In the genomic region with DNA sequence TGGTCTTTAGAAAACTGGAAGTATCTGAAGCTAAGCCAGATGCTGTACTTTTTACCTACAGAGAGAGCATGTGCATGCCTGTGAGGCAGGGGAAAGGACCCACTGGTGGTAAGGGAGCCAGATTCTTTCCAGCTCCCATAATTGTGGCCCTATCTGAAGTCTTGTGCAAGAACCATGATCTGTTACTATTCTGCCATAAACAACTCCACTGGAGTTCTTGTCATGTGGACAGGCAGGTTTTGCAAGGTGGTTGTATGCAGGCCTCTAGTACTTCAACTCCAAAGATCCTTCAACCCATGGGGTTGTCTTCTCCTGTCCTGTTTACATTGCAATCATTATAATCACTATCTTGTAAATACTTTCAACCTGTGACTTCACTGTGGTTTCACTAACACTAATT, we compare ENCODE assay signal across 21 cellular contexts. TPM values are rescaled to one million over a fixed set of nuclear protein-coding genes. Genes with fewer than 3 reads are reported as not detected.
DNase-seq lines count a peak whose midpoint lies in the region; ATAC-seq and TF ChIP-seq lines count a peak whose summit lies in the region.
"Had no signal": no experiment of that assay in that cellular context is flagged by ENCODE, and none has a peak within 500 bp of the region (broad histone marks: within the 10 kb centered on the region; RNA-seq: fewer than 3 reads in every experiment).

No MANE protein-coding gene starts in this region.

- H3K27ac ChIP-seq in endodermal cell (ENCODE audit: low read depth, low read length) (no peak overlapping the region), ovary (no peak overlapping the region)
- H3K27ac ChIP-seq: right atrium auricular region had no signal

- H3K4me3 ChIP-seq in endodermal cell (ENCODE audit: low read length) (no peak overlapping the region), ovary (no peak overlapping the region)
- H3K4me3 ChIP-seq: right atrium auricular region had no signal

- H3K9ac ChIP-seq in endodermal cell (ENCODE audit: extremely low read depth, low read length, poor library complexity, severe bottlenecking), result no peak overlapping the region

- no peaks in the 10 kb centered on the region for H3K27me3 ChIP-seq in endodermal cell (ENCODE audit: control insufficient read depth, insufficient read depth, low read length, poor library complexity, severe bottlenecking)
- no peaks in the 10 kb centered on the region for H3K27me3 ChIP-seq in ovary
- H3K27me3 ChIP-seq: right atrium auricular region had no signal

- H3K36me3 Mint-ChIP-seq in Calu3 (ENCODE audit: insufficient read depth, unreplicated experiment), result peaks cover 20% of the 10 kb centered on the region
- H3K36me3 Mint-ChIP-seq in endodermal cell (ENCODE audit: low read depth), result peaks cover 63% of the 10 kb centered on the region
- H3K36me3 Mint-ChIP-seq in memory B cell, result peaks cover 34% of the 10 kb centered on the region

- H3K9me3 Mint-ChIP-seq in Calu3 (ENCODE audit: low read depth, unreplicated experiment) (no peaks in the 10 kb centered on the region), endodermal cell (no peaks in the 10 kb centered on the region), memory B cell (no peaks in the 10 kb centered on the region)
- H3K9me3 Mint-ChIP-seq: activated CD4-positive, alpha-beta T cell treated with anti-CD3 and anti-CD28 coated beads, Interleukin-2, amount 10 ng/mL, durations not matched to agents 7 days and 5 days; activated naive CD8-positive, alpha-beta T cell treated with anti-CD3 and anti-CD28 coated beads, Interleukin-2, amount 50 U/mL, for 24 hours; neural crest cell; T-helper 2 cell treated with Interferon-gamma antibody and Interleukin-4, amounts not matched to agents 5 μg/mL and 100 μg/mL, for 36 hours had no signal

- no peaks in the 10 kb centered on the region for H3K9me3 ChIP-seq in endodermal cell (ENCODE audit: control insufficient read depth, low read length)
- no peaks in the 10 kb centered on the region for H3K9me3 ChIP-seq in ovary
- H3K9me3 ChIP-seq: right atrium auricular region had no signal

- H3K36me3 ChIP-seq in endodermal cell (ENCODE audit: control insufficient read depth, insufficient read depth, low read length), result peaks cover 83% of the 10 kb centered on the region
- no peaks in the 10 kb centered on the region for H3K36me3 ChIP-seq in ovary

- no peaks in the 10 kb centered on the region for H3K27me3 Mint-ChIP-seq in Calu3 (ENCODE audit: unreplicated experiment)
- no peaks in the 10 kb centered on the region for H3K27me3 Mint-ChIP-seq in endodermal cell (ENCODE audit: insufficient read depth)
- H3K27me3 Mint-ChIP-seq in memory B cell, result no peaks in the 10 kb centered on the region
- H3K27me3 Mint-ChIP-seq: activated CD4-positive, alpha-beta T cell treated with anti-CD3 and anti-CD28 coated beads, Interleukin-2, amount 10 ng/mL, durations not matched to agents 7 days and 5 days; activated naive CD8-positive, alpha-beta T cell treated with anti-CD3 and anti-CD28 coated beads, Interleukin-2, amount 50 U/mL, for 24 hours had no signal

- ATAC-seq in memory B cell (ENCODE audit: low read depth) (no peak), GM19463 (IDR thresholded peaks at IDR 0.05; ENCODE audit: unreplicated experiment) (no peak)
- ATAC-seq: activated naive CD8-positive, alpha-beta T cell treated with anti-CD3 and anti-CD28 coated beads, Interleukin-2, amount 50 U/mL, for 24 hours had no signal

- CTCF ChIA-PET in Calu3 (lab: Charles Lee), result interaction anchor here (0.6 to 0.7 kb wide), 2 partner anchors 140 to 290 kb away, joined by 3 read pairs; no protein-coding TSS in a partner anchor

- H3K27ac Mint-ChIP-seq in Calu3 (ENCODE audit: unreplicated experiment), result no peak overlapping the region
- peak overlapping the region; percentile 77 for H3K27ac Mint-ChIP-seq in endodermal cell
- H3K27ac Mint-ChIP-seq in memory B cell, result peak overlapping the region; percentile 48
- H3K27ac Mint-ChIP-seq: activated CD4-positive, alpha-beta T cell treated with anti-CD3 and anti-CD28 coated beads, Interleukin-2, amount 10 ng/mL, durations not matched to agents 7 days and 5 days; activated naive CD8-positive, alpha-beta T cell treated with anti-CD3 and anti-CD28 coated beads, Interleukin-2, amount 50 U/mL, for 24 hours; T-helper 2 cell treated with Interferon-gamma antibody and Interleukin-4, amounts not matched to agents 5 μg/mL and 100 μg/mL, for 36 hours had no signal

- no peak for TF ChIP-seq POLR2A in ovary (IDR thresholded peaks at IDR 0.05)

- TF ChIP-seq CTCF in Calu3 (IDR thresholded peaks at IDR 0.05; ENCODE audit: unreplicated experiment), result no peak
- TF ChIP-seq CTCF in endodermal cell (conservative IDR thresholded peaks at IDR 0.05), result no peak
- no peak for TF ChIP-seq CTCF in ovary (IDR thresholded peaks at IDR 0.05)

- DNase-seq in Calu3, result peak; percentile 2
- DNase-seq in M059J (ENCODE audit: low read depth), result peak; percentile 14
- peak; percentile 48 for DNase-seq in endodermal cell
- no peak for DNase-seq in memory B cell (ENCODE audit: low spot score in 2 of 2)
- DNase-seq in ovary, result no peak
- no peak for DNase-seq in effector CD8-positive, alpha-beta T cell (lab: John Stamatoyannopoulos, UW)
- no peak for DNase-seq in NK-92 treated with Interleukin-12 subunit alpha and Interleukin-12 subunit beta, amount 100 ng/mL, for 24 hours (lab: John Stamatoyannopoulos, UW)
- DNase-seq: activated CD4-positive, alpha-beta T cell treated with anti-CD3 and anti-CD28 coated beads, Interleukin-2, amount 10 ng/mL, durations not matched to agents 7 days and 5 days; activated naive CD8-positive, alpha-beta T cell treated with anti-CD3 and anti-CD28 coated beads, Interleukin-2, amount 50 U/mL, for 24 hours; activated T-cell treated with anti-CD3 and anti-CD28 coated beads, Interleukin-2, amount 50 U/mL, for 48 hours; erythroblast; NCI-H187 treated with DMSO at 0.1 percent for 48 hours; stimulated activated CD4-positive, alpha-beta T cell treated with anti-CD3 and anti-CD28 coated beads, Interleukin-2, amount 100 ng/mL, for 24 hours; stimulated activated CD8-positive, alpha-beta memory T cell treated with anti-CD3 and anti-CD28 coated beads, Interleukin-4, amount 100 ng/mL, for 48 hours had no signal

- no TSS peak for BruUV-seq in Calu3 (replicated peaks; lab: Mats Ljungman, UMichigan)

- no peak for TF ChIP-seq EP300 in ovary (IDR thresholded peaks at IDR 0.05)

- H3K4me1 ChIP-seq in endodermal cell (ENCODE audit: control insufficient read depth, insufficient read depth, low read length) (peaks cover 5% of the 10 kb centered on the region), ovary (ENCODE audit: insufficient read depth) (no peaks in the 10 kb centered on the region)
- H3K4me1 ChIP-seq: right atrium auricular region had no signal

- H3K4me1 Mint-ChIP-seq in Calu3 (ENCODE audit: low read depth, unreplicated experiment) (peaks cover 9% of the 10 kb centered on the region), endodermal cell (peaks cover 20% of the 10 kb centered on the region), memory B cell (peaks cover 3% of the 10 kb centered on the region)
- H3K4me1 Mint-ChIP-seq: neural crest cell had no signal

- intact Hi-C loops in Calu3 (cut with micrococcal nuclease; ENCODE audit: unreplicated experiment) (no loop called here), ovary (cut with DNase I) (no loop called here)

- H3K4me3 Mint-ChIP-seq in Calu3 (ENCODE audit: low read depth, unreplicated experiment), result no peak overlapping the region
- H3K4me3 Mint-ChIP-seq in endodermal cell, result no peak overlapping the region
- no peak overlapping the region for H3K4me3 Mint-ChIP-seq in memory B cell
- H3K4me3 Mint-ChIP-seq: activated CD4-positive, alpha-beta T cell treated with anti-CD3 and anti-CD28 coated beads, Interleukin-2, amount 10 ng/mL, durations not matched to agents 7 days and 5 days; activated naive CD8-positive, alpha-beta T cell treated with anti-CD3 and anti-CD28 coated beads, Interleukin-2, amount 50 U/mL, for 24 hours; neural crest cell; T-helper 2 cell treated with Interferon-gamma antibody and Interleukin-4, amounts not matched to agents 5 μg/mL and 100 μg/mL, for 36 hours had no signal

RNA-seq across cellular contexts. Expression of gene PROSER1, which starts 14.1 kb away (rescaled TPM):
- total RNA-seq in Calu3 (2022) (36.0 and 39.5 TPM in 2 replicates), endodermal cell (10 to 100 TPM; 54.0 to 62.1 TPM), ovary (10 to 100 TPM; 15.5 to 25.3 (median 17.5) TPM)
- total RNA-seq in M059J (2014; rRNA removed; shearing (Covaris generic)), result 11.0 and 14.0 TPM in 2 replicates
- polyA plus RNA-seq in endodermal cell (2013, experiment 1 of 2), result 52.4 TPM
- polyA plus RNA-seq in endodermal cell (2013, experiment 2 of 2), result 45.0 TPM
- polyA plus RNA-seq in ovary, result 10 to 100 TPM in 1 of 2 donors, 1 to 10 TPM in 1; 5.3 to 16.3 TPM

RNA-seq across cellular contexts. Expression of gene NHLRC3, which starts 14.5 kb away (rescaled TPM):
- 23.1 and 23.5 TPM in 2 replicates for total RNA-seq in Calu3 (2022)
- 7.6 and 11.2 TPM in 2 replicates for total RNA-seq in M059J (2014; rRNA removed; shearing (Covaris generic))
- total RNA-seq in endodermal cell, result 10 to 100 TPM; 13.7 to 23.4 TPM
- polyA plus RNA-seq in endodermal cell (2013, experiment 1 of 2), result 23.2 TPM
- polyA plus RNA-seq in endodermal cell (2013, experiment 2 of 2), result 18.3 TPM
- 10 to 100 TPM; 17.3 to 26.0 (median 20.5) TPM for total RNA-seq in ovary
- 10 to 100 TPM; 11.1 to 22.0 TPM for polyA plus RNA-seq in ovary

RNA-seq across cellular contexts. Expression of gene STOML3, which starts 33.1 kb away (rescaled TPM):
- total RNA-seq in Calu3 (2022), result not detected in 2 replicates
- total RNA-seq in M059J (2014; rRNA removed; shearing (Covaris generic)), result not detected in 2 replicates
- not detected for total RNA-seq in endodermal cell
- 0.46 TPM for polyA plus RNA-seq in endodermal cell (2013, experiment 1 of 2)
- polyA plus RNA-seq in endodermal cell (2013, experiment 2 of 2), result 0.41 TPM
- total RNA-seq in ovary, result 1 to 10 TPM in 1 of 7 donors, under 1 TPM in 4, not detected in 2; 0.12 to 8.6 (median 0.50) TPM
- polyA plus RNA-seq in ovary, result not detected
- total RNA-seq: activated CD4-positive, alpha-beta T cell treated with anti-CD3 and anti-CD28 coated beads, Interleukin-2, amount 10 ng/mL, durations not matched to agents 7 days and 5 days; chondrocyte; LHCN-M2; liver; neural crest cell; right atrium auricular region had no signal
- polyA plus RNA-seq: liver had no signal

Comparison
In these comparisons a context has a peak if more than half of its experiments do, and no peak if none do; other contexts are left out.
1. DNase-seq: peak in Calu3 (single experiment), M059J (single experiment) and endodermal cell (single experiment); none in memory B cell (0 of 2), ovary (0 of 5), effector CD8-positive, alpha-beta T cell (single experiment) and NK-92 treated with Interleukin-12 subunit alpha and Interleukin-12 subunit beta, amount 100 ng/mL, for 24 hours (single experiment).